ENCODE assay signal across 9 cellular contexts in the genomic region with DNA sequence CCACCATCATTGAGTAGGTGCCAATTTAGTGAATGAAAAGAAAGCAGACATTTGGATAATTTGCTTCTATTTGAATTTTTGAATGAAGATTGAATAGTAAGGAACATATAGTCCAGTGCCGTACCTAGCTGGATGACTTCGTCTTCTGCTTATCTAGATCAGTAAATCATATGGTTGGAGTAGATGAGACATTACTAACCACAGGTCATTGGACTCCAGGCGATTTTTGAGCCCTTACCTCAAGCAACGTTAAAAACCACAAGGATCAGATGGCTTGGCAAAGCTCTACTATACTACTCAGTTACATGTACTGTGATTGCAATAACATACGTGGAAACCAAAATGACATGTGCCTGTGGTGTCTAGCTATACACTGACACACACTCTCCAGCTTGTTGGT. TPM values are rescaled to one million over a fixed set of nuclear protein-coding genes. Genes with fewer than 3 reads are reported as not detected.
DNase-seq lines count a peak whose midpoint lies in the region; TF ChIP-seq lines count a peak whose summit lies in the region.
"Had no signal": no experiment of that assay in that cellular context is flagged by ENCODE, and none has a peak within 500 bp of the region (broad histone marks: within the 10 kb centered on the region; RNA-seq: fewer than 3 reads in every experiment).

No MANE protein-coding gene starts in this region.

- H3K9ac ChIP-seq in neural progenitor cell, result no peak overlapping the region

- H3K27me3 ChIP-seq in MG63 (no peaks in the 10 kb centered on the region), neural progenitor cell (peaks cover 6% of the 10 kb centered on the region)

- TF ChIP-seq CTCF in brain (conservative IDR thresholded peaks at IDR 0.05), result no peak
- TF ChIP-seq CTCF in neural progenitor cell (IDR thresholded peaks at IDR 0.05), result no peak
- TF ChIP-seq CTCF in mesothelial cell of epicardium (IDR thresholded peaks at IDR 0.05; ENCODE audit: unreplicated experiment), result no peak
- no peak for TF ChIP-seq CTCF in GM10248 (IDR thresholded peaks at IDR 0.05; ENCODE audit: control extremely low read depth, extremely low read depth, low read depth, missing control alignments)

- H3K4me1 Mint-ChIP-seq in brain (peaks cover 35% of the 10 kb centered on the region), neural progenitor cell (peaks cover 19% of the 10 kb centered on the region), mesothelial cell of epicardium (peaks cover 27% of the 10 kb centered on the region)

- peaks cover 43% of the 10 kb centered on the region for H3F3A ChIP-seq in neural progenitor cell (ENCODE audit: low read depth)

- no peaks in the 10 kb centered on the region for H3K9me3 ChIP-seq in MG63
- H3K9me3 ChIP-seq in neural progenitor cell (ENCODE audit: low read depth), result no peaks in the 10 kb centered on the region

- peak overlapping the region; percentile 93 for H3K4me2 ChIP-seq in neural progenitor cell

- H3K4me3 ChIP-seq in MG63, result peak overlapping the region; percentile 98
- peak overlapping the region; percentile 89 for H3K4me3 ChIP-seq in neural progenitor cell

- H3K9me3 Mint-ChIP-seq in brain (no peaks in the 10 kb centered on the region), neural progenitor cell (no peaks in the 10 kb centered on the region), mesothelial cell of epicardium (no peaks in the 10 kb centered on the region)

- H3K36me3 Mint-ChIP-seq in brain (peaks cover 2% of the 10 kb centered on the region), neural progenitor cell (peaks cover under 1% of the 10 kb centered on the region), mesothelial cell of epicardium (no peaks in the 10 kb centered on the region)

- H4K20me1 ChIP-seq in neural progenitor cell (ENCODE audit: low read depth), result peaks cover 14% of the 10 kb centered on the region

- H3K27ac Mint-ChIP-seq in brain (peak overlapping the region in 2 of 5 experiments; percentile 95 to 97), neural progenitor cell (no peak overlapping the region), mesothelial cell of epicardium (no peak overlapping the region)

- POLR2A ChIA-PET in GM10248 (lab: Yijun Ruan, JAX), result no interaction called here

- no peak overlapping the region for H2AFZ ChIP-seq in neural progenitor cell (replicated peaks)

- H3K27ac ChIP-seq in neural progenitor cell, result no peak overlapping the region

- CTCF ChIA-PET in GM10248 (lab: Yijun Ruan, JAX), result interaction anchor here (1.0 to 11.9 kb wide), 11 partner anchors 7 to 218 kb away, joined by 3 to 410 read pairs (median 8); partner anchors contain the start of gene DNAJC22

- peaks cover 14% of the 10 kb centered on the region for H3K4me1 ChIP-seq in neural progenitor cell

- DNase-seq in GF-D8 (lab: John Stamatoyannopoulos, UW) (peak; percentile 33), MG63 (no peak), neural progenitor cell (ENCODE audit: low spot score) (no peak), mesothelial cell of epicardium (ENCODE audit: low spot score in 2 of 2, unreplicated experiment in 2 of 2) (no peak), GM10248 (ENCODE audit: extremely low spot score) (no peak), anterior cingulate cortex (lab: John Stamatoyannopoulos, UW) (no peak)
- DNase-seq: NCI-H774; stimulated activated CD4-positive, alpha-beta T cell treated with anti-CD3 and anti-CD28 coated beads, Interleukin-4, amount 100 ng/mL, for 24 hours had no signal

- H3K4me3 Mint-ChIP-seq in brain (peak overlapping the region; percentile 46 to 98 (median 96)), neural progenitor cell (peak overlapping the region; percentile 94), mesothelial cell of epicardium (no peak overlapping the region)

- H3K36me3 ChIP-seq in MG63 (no peaks in the 10 kb centered on the region), neural progenitor cell (no peaks in the 10 kb centered on the region)

- peaks cover 13% of the 10 kb centered on the region for H3K27me3 Mint-ChIP-seq in brain
- peaks cover 2% of the 10 kb centered on the region for H3K27me3 Mint-ChIP-seq in neural progenitor cell (ENCODE audit: insufficient read depth, low read depth)
- no peaks in the 10 kb centered on the region for H3K27me3 Mint-ChIP-seq in mesothelial cell of epicardium (ENCODE audit: low read depth)

- peaks cover 29% of the 10 kb centered on the region for H3K79me2 ChIP-seq in neural progenitor cell (ENCODE audit: low read depth)

RNA-seq across cellular contexts. Expression of gene SPATS2, which starts 1.7 kb away (rescaled TPM):
- total RNA-seq in MG63 (2014; rRNA removed; shearing (Covaris generic); ENCODE audit: low replicate concordance), result 32.5 and 43.8 TPM in 2 replicates
- 30.7 TPM for polyA plus RNA-seq in brain (ENCODE audit: insufficient read depth, low read depth, low replicate concordance)
- total RNA-seq in neural progenitor cell (ENCODE audit: low replicate concordance), result 45.2 and 49.5 TPM in 2 replicates
- total RNA-seq in mesothelial cell of epicardium, result 68.3 to 71.2 TPM (median 69.0 TPM) in 3 replicates

RNA-seq across cellular contexts. Expression of gene DNAJC22, which starts 18.9 kb away (rescaled TPM):
- total RNA-seq in MG63 (2014; rRNA removed; shearing (Covaris generic); ENCODE audit: low replicate concordance), result 3.1 and 6.5 TPM in 2 replicates
- 1.1 TPM for polyA plus RNA-seq in brain (ENCODE audit: insufficient read depth, low read depth, low replicate concordance)
- total RNA-seq in neural progenitor cell (ENCODE audit: low replicate concordance), result 0.34 and 0.39 TPM in 2 replicates
- total RNA-seq in mesothelial cell of epicardium, result 13.2 to 15.3 TPM (median 14.4 TPM) in 3 replicates

RNA-seq across cellular contexts. Expression of gene C1QL4, which starts 28.6 kb away (rescaled TPM):
- total RNA-seq in MG63 (2014; rRNA removed; shearing (Covaris generic); ENCODE audit: low replicate concordance), result 0.10 TPM in 1 of 2 replicates, not detected in the other
- 0.15 TPM for polyA plus RNA-seq in brain (ENCODE audit: insufficient read depth, low read depth, low replicate concordance)
- total RNA-seq in neural progenitor cell (ENCODE audit: low replicate concordance) (0.84 and 2.8 TPM in 2 replicates), mesothelial cell of epicardium (0.20 TPM in 2 of 3 replicates, not detected in the other)

RNA-seq across cellular contexts. Expression of gene TROAP, which starts 42.5 kb away (rescaled TPM):
- 24.3 and 37.3 TPM in 2 replicates for total RNA-seq in MG63 (2014; rRNA removed; shearing (Covaris generic); ENCODE audit: low replicate concordance)
- 49.2 TPM for polyA plus RNA-seq in brain (ENCODE audit: insufficient read depth, low read depth, low replicate concordance)
- total RNA-seq in neural progenitor cell (ENCODE audit: low replicate concordance) (40.0 and 66.4 TPM in 2 replicates), mesothelial cell of epicardium (29.5 to 30.8 TPM (median 29.8 TPM) in 3 replicates)
